18 cellular contexts compared by ENCODE assay signal in the genomic region with DNA sequence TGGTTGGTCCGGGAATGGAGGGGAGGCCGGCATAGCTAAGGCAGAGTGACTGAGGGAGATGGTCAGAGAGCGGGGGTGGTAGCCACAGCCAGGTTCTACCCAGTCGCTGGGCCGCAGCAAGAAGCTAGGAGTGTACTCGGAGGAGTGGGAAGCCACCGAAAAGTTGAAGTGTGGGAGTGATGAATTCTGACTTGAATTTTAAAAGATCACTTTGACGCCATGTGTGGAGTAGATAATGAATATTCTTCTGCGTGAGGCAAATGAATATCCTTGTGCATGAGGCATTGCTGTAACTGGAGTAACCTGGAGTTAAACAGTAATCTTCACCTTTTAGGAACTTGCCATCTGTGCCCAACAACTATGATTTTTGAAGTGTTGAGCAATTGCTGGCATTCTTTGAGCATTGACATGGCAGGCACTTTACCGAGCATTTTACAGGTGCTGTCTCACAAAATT. TPM values are rescaled to one million over a fixed set of nuclear protein-coding genes. Genes with fewer than 3 reads are reported as not detected.
A peak's percentile ranks its signal among the peaks of the same experiment; 100 is the strongest.
DNase-seq lines count a peak whose midpoint lies in the region; FAIRE-seq and TF ChIP-seq lines count a peak whose summit lies in the region.
"Had no signal": no experiment of that assay in that cellular context is flagged by ENCODE, and none has a peak within 500 bp of the region (broad histone marks: within the 10 kb centered on the region; RNA-seq: fewer than 3 reads in every experiment).

No MANE protein-coding gene starts in this region.

- no peak for TF ChIP-seq CTCF in HFFc6 (IDR thresholded peaks at IDR 0.05)
- TF ChIP-seq CTCF in epithelial cell of proximal tubule (conservative IDR thresholded peaks at IDR 0.05; ENCODE audit: low read depth, low read length), result no peak

- H3K27me3 Mint-ChIP-seq in HFFc6 (ENCODE audit: insufficient read depth), result no peaks in the 10 kb centered on the region; the same call in 1 of the 2 replicates
- H3K27me3 Mint-ChIP-seq: activated B cell treated with CpG ODN at 0.5 μM for 24 hours; activated naive CD4-positive, alpha-beta T cell treated with anti-CD3 and anti-CD28 coated beads, Interleukin-2, amount 10 ng/mL, durations not matched to agents 7 days and 5 days; T-helper 17 cell had no signal

- DNase-seq in HFFc6, result no peak
- DNase-seq in epithelial cell of proximal tubule (ENCODE audit: low read depth), result no peak
- DNase-seq in putamen (ENCODE audit: low spot score), result peak; percentile 68
- no peak for DNase-seq in NCI-H1105 (lab: John Stamatoyannopoulos, UW)
- DNase-seq in SKM-1 treated with dmso at 0.1 percent for 144 hours (lab: John Stamatoyannopoulos, UW; ENCODE audit: unreplicated experiment), result no peak
- DNase-seq in small intestine, result no peak
- DNase-seq: activated B cell treated with CpG ODN at 0.5 μM for 24 hours; activated naive CD4-positive, alpha-beta T cell treated with anti-CD3 and anti-CD28 coated beads, Interleukin-2, amount 10 ng/mL, durations not matched to agents 7 days and 5 days; immature natural killer cell; mesendoderm; NCI-H1930; NCI-H526 treated with DMSO at 0.1 percent for 48 hours; right cardiac atrium; SHP77; T-helper 17 cell had no signal

- peak overlapping the region in 7 of 11 experiments; percentile 19 to 69 (median 56); a peak in 10 of 22 replicates for H3K27ac ChIP-seq in BLaER1 treated with 17β-estradiol and CSF1 and Interleukin-3, amounts not matched to agents 10 nM and 100 nM
- no peak overlapping the region for H3K27ac ChIP-seq in small intestine (ENCODE audit: low read depth in 1 of 2, low read length in 1 of 2)

- H3K4me2 ChIP-seq in BLaER1 treated with 17β-estradiol and CSF1 and Interleukin-3, amounts not matched to agents 10 nM and 100 nM, result peak overlapping the region in 7 of 11 experiments; percentile 91 to 98 (median 92); a peak in 13 of 22 replicates

- no peak for FAIRE-seq in small intestine (lab: Jason Lieb, UNC)
- FAIRE-seq: G401.6, GM12878 had no signal

- peak overlapping the region; percentile 66 for H3K27ac Mint-ChIP-seq in HFFc6
- H3K27ac Mint-ChIP-seq: activated B cell treated with CpG ODN at 0.5 μM for 24 hours; activated naive CD4-positive, alpha-beta T cell treated with anti-CD3 and anti-CD28 coated beads, Interleukin-2, amount 10 ng/mL, durations not matched to agents 7 days and 5 days; T-helper 17 cell had no signal

- H3K4me3 Mint-ChIP-seq in HFFc6, result 0 out of 2 replicates have a peak overlapping the region, but pooled peaks have one; percentile 16
- H3K4me3 Mint-ChIP-seq: activated B cell treated with CpG ODN at 0.5 μM for 24 hours; activated naive CD4-positive, alpha-beta T cell treated with anti-CD3 and anti-CD28 coated beads, Interleukin-2, amount 10 ng/mL, durations not matched to agents 7 days and 5 days; immature natural killer cell; T-helper 17 cell had no signal

- 96 to 97% (median 97%) methylated on average over 10 of the region's 10 CpGs for WGBS in small intestine, 3 donors

- no peaks in the 10 kb centered on the region for H3K27me3 ChIP-seq in BLaER1 treated with 17β-estradiol and CSF1 and Interleukin-3, amounts not matched to agents 10 nM and 100 nM
- no peaks in the 10 kb centered on the region for H3K27me3 ChIP-seq in small intestine (ENCODE audit: control insufficient read depth in 2 of 2, insufficient read depth in 2 of 2, low read length in 2 of 2)

- H3K36me3 ChIP-seq in BLaER1 treated with 17β-estradiol and CSF1 and Interleukin-3, amounts not matched to agents 10 nM and 100 nM, result peaks cover 68 to 100% (median 95%) of the 10 kb centered on the region in 11 experiments
- H3K36me3 ChIP-seq in small intestine (ENCODE audit: control insufficient read depth in 2 of 2, insufficient read depth in 2 of 2, low read length in 2 of 2), result peaks cover 2 to 7% of the 10 kb centered on the region in 2 donors

- no peaks in the 10 kb centered on the region for H3K9me3 ChIP-seq in BLaER1 treated with 17β-estradiol and CSF1 and Interleukin-3, amounts not matched to agents 10 nM and 100 nM (replicated peaks in 1 of 11)
- no peaks in the 10 kb centered on the region for H3K9me3 ChIP-seq in small intestine (ENCODE audit: control insufficient read depth, low read depth)

- peaks cover 75% of the 10 kb centered on the region for H3K4me1 Mint-ChIP-seq in HFFc6 (ENCODE audit: low read depth)

- H3K4me3 ChIP-seq in BLaER1 treated with 17β-estradiol and CSF1 and Interleukin-3, amounts not matched to agents 10 nM and 100 nM, result no peak overlapping the region
- peak overlapping the region; percentile 5 for H3K4me3 ChIP-seq in epithelial cell of proximal tubule (ENCODE audit: low read depth, low read length)
- H3K4me3 ChIP-seq in small intestine (ENCODE audit: low read depth in 1 of 2, low read length in 2 of 2), result no peak overlapping the region
- H3K4me3 ChIP-seq: GM12878 had no signal

- H3K9me3 Mint-ChIP-seq in HFFc6, result no peaks in the 10 kb centered on the region
- H3K9me3 Mint-ChIP-seq: activated B cell treated with CpG ODN at 0.5 μM for 24 hours; activated naive CD4-positive, alpha-beta T cell treated with anti-CD3 and anti-CD28 coated beads, Interleukin-2, amount 10 ng/mL, durations not matched to agents 7 days and 5 days; immature natural killer cell had no signal

- peak overlapping the region in 4 of 11 experiments; percentile 8 to 64 (median 38); a peak in 4 of 22 replicates for H3K9ac ChIP-seq in BLaER1 treated with 17β-estradiol and CSF1 and Interleukin-3, amounts not matched to agents 10 nM and 100 nM

- peaks cover 0 to 92% (median 64%) of the 10 kb centered on the region in 11 experiments; a peak in 17 of 22 replicates for H4K20me1 ChIP-seq in BLaER1 treated with 17β-estradiol and CSF1 and Interleukin-3, amounts not matched to agents 10 nM and 100 nM

- H3K36me3 Mint-ChIP-seq in HFFc6 (ENCODE audit: low read depth), result peaks cover 84% of the 10 kb centered on the region

- peaks cover 22 to 66% (median 56%) of the 10 kb centered on the region in 10 experiments for H3K4me1 ChIP-seq in BLaER1 treated with 17β-estradiol and CSF1 and Interleukin-3, amounts not matched to agents 10 nM and 100 nM
- H3K4me1 ChIP-seq in small intestine (ENCODE audit: control insufficient read depth in 2 of 2, insufficient read depth in 1 of 2, low read depth in 1 of 2, low read length in 1 of 2), result peaks cover 0 to 4% of the 10 kb centered on the region in 2 donors

RNA-seq across cellular contexts. Expression of gene CTPS1, which starts 6.9 kb away (rescaled TPM):
- total RNA-seq in HFFc6 (2021; fragmentation: NEBNext Ultra II Directional; extraction: Animal tissue kit (Norgen Biotek cat#: 25700)), result 100 to 1,000 TPM in 1 of 6 experiments, 10 to 100 TPM in 5; 89.3 to 125 (median 91.6) TPM
- total RNA-seq in epithelial cell of proximal tubule, result 53.3 and 61.6 TPM in 2 replicates
- polyA plus RNA-seq in small intestine, result 10 to 100 TPM in 1 of 3 donors, 1 to 10 TPM in 2; 3.8 to 16.2 (median 5.8) TPM

RNA-seq across cellular contexts. Expression of gene SLFNL1, which starts 35.2 kb away (rescaled TPM):
- under 1 TPM in 4 of 6 experiments, not detected in 2; 0.07 to 0.17 (median 0.11) TPM for total RNA-seq in HFFc6 (2021; fragmentation: NEBNext Ultra II Directional; extraction: Animal tissue kit (Norgen Biotek cat#: 25700))
- total RNA-seq in epithelial cell of proximal tubule, result 0.07 TPM in 1 of 2 replicates, not detected in the other
- 1 to 10 TPM in 1 of 3 donors, under 1 TPM in 1, not detected in 1; 0.31 to 1.6 TPM for polyA plus RNA-seq in small intestine

Comparison
In these comparisons a context has a peak if more than half of its experiments do, and no peak if none do; other contexts are left out.
1. H3K27ac ChIP-seq: peak in BLaER1 treated with 17β-estradiol and CSF1 and Interleukin-3, amounts not matched to agents 10 nM and 100 nM (7 of 11); none in small intestine (0 of 2).